21 cellular contexts compared by ENCODE assay signal in the genomic region with DNA sequence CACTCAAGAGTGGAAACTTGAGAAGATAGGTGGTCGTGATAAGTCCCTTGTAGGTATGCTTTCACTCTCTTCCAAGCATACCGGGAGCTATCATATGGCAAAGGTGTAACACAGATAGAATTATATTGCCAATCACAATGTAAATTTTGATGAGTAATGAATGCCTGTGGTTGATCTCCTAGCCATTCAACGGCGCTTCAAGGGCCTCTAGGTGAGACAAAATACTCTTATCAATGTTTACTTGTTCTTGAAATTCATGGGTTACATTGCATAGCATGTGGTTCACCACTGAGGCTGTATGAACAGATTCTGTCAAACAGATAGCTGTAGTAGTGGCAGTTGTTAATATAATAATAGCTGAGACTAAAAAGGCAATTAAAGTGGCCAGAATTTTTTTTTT.
"Had no signal": no experiment of that assay in that cellular context is flagged by ENCODE, and none has a peak within 500 bp of the region (broad histone marks: within the 10 kb centered on the region; RNA-seq: fewer than 3 reads in every experiment).

No MANE protein-coding gene starts in this region.

- H3K27ac ChIP-seq: breast epithelium, prostate gland, skin epidermis, tibial nerve had no signal

- DNase-seq: activated B cell treated with CpG ODN at 0.5 μM for 24 hours; activated CD4-positive, alpha-beta T cell treated with anti-CD3 and anti-CD28 coated beads, Interleukin-2, amount 10 ng/mL, durations not matched to agents 24 days and 14 days; activated CD8-positive, alpha-beta memory T cell treated with anti-CD3 and anti-CD28 coated beads, Interleukin-2, amount 50 U/mL, for 48 hours; activated naive CD8-positive, alpha-beta T cell treated with anti-CD3 and anti-CD28 coated beads, Interleukin-2, amount 10 ng/mL, durations not matched to agents 7 days and 5 days; anterior cingulate cortex; dermis blood vessel endothelial cell; hypothalamus; left ventricle myocardium superior; mesenchymal stem cell; nucleus accumbens; right cardiac atrium; stimulated activated CD4-positive, alpha-beta T cell treated with anti-CD3 and anti-CD28 coated beads, Interleukin-4, amount 100 ng/mL, for 4 hours; stimulated activated CD8-positive, alpha-beta memory T cell treated with anti-CD3 and anti-CD28 coated beads, Interleukin-4, amount 100 ng/mL, for 48 hours; stimulated activated naive CD4-positive, alpha-beta T cell treated with Interleukin-2 at 50 U/mL for 16 hours; substantia nigra had no signal

- H3K9me3 Mint-ChIP-seq: activated B cell treated with CpG ODN at 0.5 μM for 24 hours; activated CD4-positive, alpha-beta T cell treated with anti-CD3 and anti-CD28 coated beads, Interleukin-2, amount 10 ng/mL, durations not matched to agents 24 days and 14 days; T-helper 2 cell treated with Interferon-gamma antibody and Interleukin-4, amounts not matched to agents 5 μg/mL and 100 μg/mL, for 36 hours had no signal

- H3K4me1 ChIP-seq: breast epithelium, prostate gland, tibial nerve had no signal

- H3K27ac Mint-ChIP-seq: activated B cell treated with CpG ODN at 0.5 μM for 24 hours; activated CD4-positive, alpha-beta T cell treated with anti-CD3 and anti-CD28 coated beads, Interleukin-2, amount 10 ng/mL, durations not matched to agents 24 days and 14 days; activated naive CD8-positive, alpha-beta T cell treated with anti-CD3 and anti-CD28 coated beads, Interleukin-2, amount 10 ng/mL, durations not matched to agents 7 days and 5 days; nephron; T-helper 2 cell treated with Interferon-gamma antibody and Interleukin-4, amounts not matched to agents 5 μg/mL and 100 μg/mL, for 36 hours had no signal

- H3K36me3 ChIP-seq: breast epithelium, prostate gland, tibial nerve had no signal

- H3K4me3 Mint-ChIP-seq: activated B cell treated with CpG ODN at 0.5 μM for 24 hours; activated CD4-positive, alpha-beta T cell treated with anti-CD3 and anti-CD28 coated beads, Interleukin-2, amount 10 ng/mL, durations not matched to agents 24 days and 14 days; activated naive CD8-positive, alpha-beta T cell treated with anti-CD3 and anti-CD28 coated beads, Interleukin-2, amount 10 ng/mL, durations not matched to agents 7 days and 5 days; nephron; T-helper 2 cell treated with Interferon-gamma antibody and Interleukin-4, amounts not matched to agents 5 μg/mL and 100 μg/mL, for 36 hours had no signal

- H3K4me3 ChIP-seq: breast epithelium, prostate gland, skin epidermis, tibial nerve had no signal

- H3K27me3 ChIP-seq: breast epithelium, tibial nerve had no signal

- ATAC-seq: left ventricle myocardium superior, right cardiac atrium had no signal

- H3K4me1 Mint-ChIP-seq: activated B cell treated with CpG ODN at 0.5 μM for 24 hours; activated CD4-positive, alpha-beta T cell treated with anti-CD3 and anti-CD28 coated beads, Interleukin-2, amount 10 ng/mL, durations not matched to agents 24 days and 14 days; activated naive CD8-positive, alpha-beta T cell treated with anti-CD3 and anti-CD28 coated beads, Interleukin-2, amount 10 ng/mL, durations not matched to agents 7 days and 5 days had no signal

- H3K9me3 ChIP-seq: breast epithelium, prostate gland, tibial nerve had no signal

- H3K36me3 Mint-ChIP-seq: activated naive CD8-positive, alpha-beta T cell treated with anti-CD3 and anti-CD28 coated beads, Interleukin-2, amount 10 ng/mL, durations not matched to agents 7 days and 5 days had no signal

- H3K27me3 Mint-ChIP-seq: activated B cell treated with CpG ODN at 0.5 μM for 24 hours; activated CD4-positive, alpha-beta T cell treated with anti-CD3 and anti-CD28 coated beads, Interleukin-2, amount 10 ng/mL, durations not matched to agents 24 days and 14 days; activated naive CD8-positive, alpha-beta T cell treated with anti-CD3 and anti-CD28 coated beads, Interleukin-2, amount 10 ng/mL, durations not matched to agents 7 days and 5 days had no signal
